In genomic region chrX:109656774-109657173, GRCh38 we compare ENCODE assay signal across 21 cellular contexts.
"Had no signal": no experiment of that assay in that cellular context is flagged by ENCODE, and none has a peak within 500 bp of the region (broad histone marks: within the 10 kb centered on the region; RNA-seq: fewer than 3 reads in every experiment).

No MANE protein-coding gene starts in this region.

- H3K27me3 ChIP-seq: SJCRH30 had no signal

- H3K27ac ChIP-seq: HL-60, SJCRH30 had no signal

- H3K4me3 ChIP-seq: SJCRH30 had no signal

- H3K9me3 ChIP-seq: SJCRH30 had no signal

- H3K4me1 ChIP-seq: SJCRH30 had no signal

- ATAC-seq: Right ventricle myocardium inferior, SK-N-SH treated with all-trans-retinoic acid at 6 μM for 48 hours had no signal

- DNase-seq: Karpas-422, KG1, MM.1S, NCI-H1092 treated with DMSO at 0.1 percent for 48 hours, NCI-H1436, NCI-H187, NCI-H2029, NCI-H2081 treated with DMSO at 0.1 percent for 48 hours, NCI-H2171, NCI-H226, NCI-H446, NCI-H510A, NCI-H524 treated with DMSO at 0.1 percent for 48 hours, NCI-H69, NCI-H774, SHP77 treated with DMSO at 0.1 percent for 48 hours had no signal

- FAIRE-seq: HTR-8/SVneo had no signal

- H3K36me3 ChIP-seq: SJCRH30 had no signal
